Comparison of ENCODE assay signal across 14 cellular contexts in the genomic region with DNA sequence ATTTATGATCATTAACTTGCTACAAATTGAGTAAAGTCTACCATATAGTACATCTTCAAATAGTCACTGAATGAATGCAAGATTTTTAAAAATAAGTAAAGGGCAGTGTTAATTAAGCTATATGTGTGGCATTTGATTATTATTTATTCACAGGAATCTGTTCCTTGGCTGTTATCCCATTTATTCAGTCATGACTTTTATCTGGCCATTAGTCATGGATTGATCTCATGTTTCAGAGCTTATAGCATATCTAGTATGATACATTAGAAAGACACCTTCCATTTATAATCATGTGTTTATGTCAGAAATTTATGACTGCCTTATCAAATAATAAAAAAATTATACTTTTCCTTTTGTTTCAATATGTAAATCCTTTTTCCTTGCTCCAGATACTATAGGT.
"Had no signal": no experiment of that assay in that cellular context is flagged by ENCODE, and none has a peak within 500 bp of the region (broad histone marks: within the 10 kb centered on the region; RNA-seq: fewer than 3 reads in every experiment).

No MANE protein-coding gene starts in this region.

- H3K36me3 ChIP-seq: breast epithelium, heart left ventricle, left lung, prostate gland, uterus had no signal

- H3K4me3 ChIP-seq: breast epithelium, heart left ventricle, left lung, prostate gland, testis, uterus had no signal

- ATAC-seq: left lung, sciatic nerve had no signal

- H3K4me1 ChIP-seq: breast epithelium, left lung, prostate gland, testis, uterus had no signal

- H3K27ac ChIP-seq: breast epithelium, heart left ventricle, left lung, prostate gland, testis, uterus had no signal

- H3K27me3 ChIP-seq: breast epithelium, heart left ventricle, left lung, testis, uterus had no signal

- DNase-seq: activated B cell treated with CpG ODN at 0.5 μM for 24 hours; activated CD4-positive, alpha-beta T cell treated with anti-CD3 and anti-CD28 coated beads, Interleukin-2, amount 10 ng/mL, durations not matched to agents 7 days and 5 days; activated T-cell treated with anti-CD3 and anti-CD28 coated beads for 4 hours; effector CD4-positive, alpha-beta T cell; heart left ventricle; left lung; nephron progenitor cell; stimulated activated CD4-positive, alpha-beta T cell treated with anti-CD3 and anti-CD28 coated beads, Interleukin-4, amount 100 ng/mL, for 1 hour; stimulated activated CD8-positive, alpha-beta memory T cell treated with anti-CD3 and anti-CD28 coated beads, Interleukin-4, amount 100 ng/mL, for 48 hours; testis; uterus had no signal

- H3K9me3 ChIP-seq: breast epithelium, prostate gland, testis, uterus had no signal
